ENCODE assay signal across 8 cellular contexts in the genomic region with DNA sequence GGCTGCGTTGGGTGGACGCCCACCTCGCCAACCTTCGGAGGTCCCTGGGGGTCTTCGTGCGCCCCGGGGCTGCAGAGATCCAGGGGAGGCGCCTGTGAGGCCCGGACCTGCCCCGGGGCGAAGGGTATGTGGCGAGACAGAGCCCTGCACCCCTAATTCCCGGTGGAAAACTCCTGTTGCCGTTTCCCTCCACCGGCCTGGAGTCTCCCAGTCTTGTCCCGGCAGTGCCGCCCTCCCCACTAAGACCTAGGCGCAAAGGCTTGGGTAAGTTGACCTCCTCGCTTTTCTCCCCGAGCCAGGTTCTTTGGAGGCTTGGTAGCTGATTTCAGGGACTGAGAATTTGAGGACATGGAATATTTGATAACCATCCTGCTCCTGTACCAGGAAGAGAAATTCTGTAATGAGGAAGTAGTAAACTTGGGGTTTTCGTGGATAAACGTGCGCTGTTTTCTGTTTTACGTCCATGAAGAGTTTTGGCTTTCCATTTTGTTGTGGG. TPM values are rescaled to one million over a fixed set of nuclear protein-coding genes. Genes with fewer than 3 reads are reported as not detected.
DNase-seq lines count a peak whose midpoint lies in the region; FAIRE-seq and TF ChIP-seq lines count a peak whose summit lies in the region.

No MANE protein-coding gene starts in this region.

- H3K36me3 ChIP-seq in OCI-LY1 (ENCODE audit: insufficient read depth, low read length) (peaks cover 22% of the 10 kb centered on the region), brain microvascular endothelial cell (replicated peaks) (peaks cover 10% of the 10 kb centered on the region), small intestine (ENCODE audit: control insufficient read depth in 2 of 2, insufficient read depth in 2 of 2, low read length in 2 of 2) (peaks cover 4 to 5% of the 10 kb centered on the region in 2 donors)

- peak overlapping the region; percentile 94 for H3K4me3 ChIP-seq in HFF-Myc (replicated peaks; ENCODE audit: low read depth, low read length)
- H3K4me3 ChIP-seq in OCI-LY1 (ENCODE audit: low read depth, low read length, poor library complexity, severe bottlenecking) = peak overlapping the region; percentile 89
- peak overlapping the region; percentile 87 for H3K4me3 ChIP-seq in brain microvascular endothelial cell (ENCODE audit: low read depth, low read length)
- H3K4me3 ChIP-seq in small intestine (ENCODE audit: low read depth in 1 of 2, low read length in 2 of 2) = peak overlapping the region; percentile 74 to 100

- FAIRE-seq in small intestine (lab: Jason Lieb, UNC) = no peak

- peak overlapping the region; percentile 79 for H3K4me2 ChIP-seq in OCI-LY1 (ENCODE audit: low read length)

- H4K20me1 ChIP-seq in OCI-LY1 (ENCODE audit: insufficient read depth, low read length) = no peaks in the 10 kb centered on the region

- H3K9me3 ChIP-seq in OCI-LY1 (ENCODE audit: low read length) = no peaks in the 10 kb centered on the region
- H3K9me3 ChIP-seq in small intestine (ENCODE audit: control insufficient read depth, low read depth) = no peaks in the 10 kb centered on the region

- H3K27ac ChIP-seq in OCI-LY1 (ENCODE audit: low read depth, low read length, poor library complexity, severe bottlenecking) (peak overlapping the region; percentile 15), brain microvascular endothelial cell (peak overlapping the region; percentile 22), small intestine (ENCODE audit: low read depth in 1 of 2, low read length in 1 of 2) (peak overlapping the region; percentile 92 to 96)

- H3K9me2 ChIP-seq in OCI-LY1 (ENCODE audit: low read depth, low read length) = no peaks in the 10 kb centered on the region

- DNase-seq in NCI-H1417 (lab: John Stamatoyannopoulos, UW) (peak; percentile 41 to 64 (median 63)), NCI-H1417 treated with DMSO at 0.1 percent for 48 hours (lab: John Stamatoyannopoulos, UW) (no peak), HFF-Myc (ENCODE audit: extremely low read depth, low read depth) (no peak), brain microvascular endothelial cell (no peak), iPS-NIHi7 (ENCODE audit: extremely low spot score) (peak; percentile 24), small intestine (peak; percentile 50)
- DNase-seq in activated effector memory CD4-positive, alpha-beta T cell treated with anti-CD3 and anti-CD28 coated beads, Interleukin-2, amount 50 U/mL, for 16 hours = no peak

- no peak overlapping the region for H2AFZ ChIP-seq in OCI-LY1 (ENCODE audit: low read length)

- peaks cover 21% of the 10 kb centered on the region for H3K79me2 ChIP-seq in OCI-LY1 (ENCODE audit: insufficient read depth, low read length)

- 0% methylated on average over 16 to 24 of the region's 24 CpGs for WGBS in small intestine, 3 donors

- H3K4me1 ChIP-seq in OCI-LY1 (ENCODE audit: insufficient read depth, low read length, severe bottlenecking) = peaks cover 32% of the 10 kb centered on the region
- H3K4me1 ChIP-seq in small intestine (ENCODE audit: control insufficient read depth in 2 of 2, insufficient read depth in 1 of 2, low read depth in 1 of 2, low read length in 1 of 2) = peaks cover 0 to 2% of the 10 kb centered on the region in 2 donors

- TF ChIP-seq CTCF in HFF-Myc (IDR thresholded peaks at IDR 0.05; ENCODE audit: low read depth, low read length, missing control alignments) (no peak), OCI-LY1 (IDR thresholded peaks at IDR 0.05; ENCODE audit: low read length) (no peak), brain microvascular endothelial cell (IDR thresholded peaks at IDR 0.05; ENCODE audit: low read depth, low read length, missing control alignments) (no peak)

- H3K27me3 ChIP-seq in OCI-LY1 (ENCODE audit: insufficient read depth, low read length) (no peaks in the 10 kb centered on the region), brain microvascular endothelial cell (replicated peaks) (no peaks in the 10 kb centered on the region), small intestine (ENCODE audit: control insufficient read depth in 2 of 2, insufficient read depth in 2 of 2, low read length in 2 of 2) (no peaks in the 10 kb centered on the region)

- no peaks in the 10 kb centered on the region for H3F3A ChIP-seq in OCI-LY1 (ENCODE audit: insufficient read depth, low read length)

- in situ Hi-C loops in brain microvascular endothelial cell (cut with HindIII; ENCODE audit: low pct_ligation_motif_present, low sequenced_read_pairs) = no loop called here

- peak overlapping the region; percentile 78 for H3K9ac ChIP-seq in OCI-LY1 (ENCODE audit: low read length)

RNA-seq across cellular contexts. Expression of a gene that starts 0.5 kb away (rescaled TPM):
- polyA plus RNA-seq in small intestine = 1 to 10 TPM; 8.1 to 9.1 (median 8.3) TPM

RNA-seq across cellular contexts. Expression of a gene that starts 1.0 kb away (rescaled TPM):
- 1 to 10 TPM in 2 of 3 donors, under 1 TPM in 1; 0.67 to 6.4 (median 2.7) TPM for polyA plus RNA-seq in small intestine

RNA-seq across cellular contexts. Expression of a gene that starts 52.1 kb away (rescaled TPM):
- 100 to 1,000 TPM; 538 to 968 (median 837) TPM for polyA plus RNA-seq in small intestine

Comparison
In these comparisons a context has a peak if more than half of its experiments do, and no peak if none do; other contexts are left out.
1. DNase-seq: peak in NCI-H1417 (3 of 3), iPS-NIHi7 (single experiment) and small intestine (single experiment); none in NCI-H1417 treated with DMSO at 0.1 percent for 48 hours (single experiment), HFF-Myc (single experiment), brain microvascular endothelial cell (single experiment) and activated effector memory CD4-positive, alpha-beta T cell treated with anti-CD3 and anti-CD28 coated beads, Interleukin-2, amount 50 U/mL, for 16 hours (single experiment).
2. H3K27ac ChIP-seq: peak in every context shown above with its lines; median percentile 94 in small intestine; 22 in brain microvascular endothelial cell; 15 in OCI-LY1.
3. Peak in every context shown above with its lines, with median percentiles within 50 percentile points of each other: H3K4me3 ChIP-seq.